1 cellular context compared by ENCODE assay signal in genomic region chr2:121075641-121076500, GRCh38.
TF ChIP-seq lines count a peak whose summit lies in the region.

No MANE protein-coding gene starts in this region.

TF ChIP-seq in GM23338, 12 proteins besides CTCF, POLR2A, EP300 and RAD21 (continued from another document):
- TF ChIP-seq REST (IDR thresholded peaks at IDR 0.05; ENCODE audit: unreplicated experiment) (no peak), JUNB (IDR thresholded peaks at IDR 0.05; ENCODE audit: unreplicated experiment) (no peak), ETS1 (IDR thresholded peaks at IDR 0.05) (no peak), EZH2phosphoT487 (IDR thresholded peaks at IDR 0.05; ENCODE audit: unreplicated experiment) (no peak), CREB1 (CRISPR knock-in tag; IDR thresholded peaks at IDR 0.05; ENCODE audit: low read depth) (no peak), ZNF114 (CRISPR knock-in tag; IDR thresholded peaks at IDR 0.05) (no peak), STAT1 (IDR thresholded peaks at IDR 0.05; ENCODE audit: unreplicated experiment) (no peak), POLR2AphosphoS5 (IDR thresholded peaks at IDR 0.05; ENCODE audit: low read depth) (no peak)
